ENCODE assay signal across 1 cellular context in genomic region chr3:196127308-196128040, GRCh38.
A peak's percentile ranks its signal among the peaks of the same experiment; 100 is the strongest.
TF ChIP-seq lines count a peak whose summit lies in the region.

No MANE protein-coding gene starts in this region.

TF ChIP-seq in K562, 482 proteins besides CTCF, POLR2A, EP300 and RAD21 (continued from another document and continues in another):
- TF ChIP-seq CHD2 (IDR thresholded peaks at IDR 0.05; ENCODE audit: low read depth, low read length) (no peak), MTA1 (IDR thresholded peaks at IDR 0.05; ENCODE audit: borderline replicate concordance) (peak; percentile 87), CHD4 (IDR thresholded peaks at IDR 0.05; ENCODE audit: insufficient read depth, insufficient replicate concordance, low read depth, low read length, poor library complexity, severe bottlenecking) (no peak), BACH1 (tag; IDR thresholded peaks at IDR 0.05) (no peak), MAFF (IDR thresholded peaks at IDR 0.05; ENCODE audit: low read length) (no peak), NR2F6 (CRISPR knock-in tag; IDR thresholded peaks at IDR 0.05) (no peak), U2AF2 (optimal IDR thresholded peaks at IDR 0.05; ENCODE audit: low read depth, low read length) (no peak), POU5F1 (IDR thresholded peaks at IDR 0.05; ENCODE audit: borderline replicate concordance, low read depth, low read length, partially characterized antibody) (no peak), ZNF277 (CRISPR knock-in tag; IDR thresholded peaks at IDR 0.05; ENCODE audit: borderline replicate concordance) (no peak), ELK1 (CRISPR knock-in tag; IDR thresholded peaks at IDR 0.05) (no peak), KDM2B (CRISPR knock-in tag; IDR thresholded peaks at IDR 0.05) (no peak), FOXA1 (IDR thresholded peaks at IDR 0.05; ENCODE audit: borderline replicate concordance) (no peak; the same call in 1 of the 2 replicates), SREBF1 (IDR thresholded peaks at IDR 0.05; ENCODE audit: borderline replicate concordance, low read depth, low read length) (no peak), HEY1 (CRISPR knock-in tag; IDR thresholded peaks at IDR 0.05; ENCODE audit: borderline replicate concordance) (no peak), GABPA (tag; conservative IDR thresholded peaks at IDR 0.05; ENCODE audit: low read depth) (peak; percentile 58), ERF (CRISPR knock-in tag; IDR thresholded peaks at IDR 0.05) (no peak), POLR3A (IDR thresholded peaks at IDR 0.05; ENCODE audit: borderline replicate concordance, extremely low read depth, insufficient read depth, insufficient read length) (no peak), GATAD2B (IDR thresholded peaks at IDR 0.05; ENCODE audit: borderline replicate concordance) (peak; percentile 33; the same call in 1 of the 2 replicates), SOX6 (IDR thresholded peaks at IDR 0.05) (peak; percentile 82), TOE1 (IDR thresholded peaks at IDR 0.05; ENCODE audit: borderline replicate concordance) (no peak), TOE1 (CRISPR knock-in tag; IDR thresholded peaks at IDR 0.05; ENCODE audit: borderline replicate concordance, low read depth) (no peak), MAFG (tag; conservative IDR thresholded peaks at IDR 0.05) (no peak), STAG1 (CRISPR knock-in tag; IDR thresholded peaks at IDR 0.05; ENCODE audit: borderline replicate concordance) (no peak), NRF1 (conservative IDR thresholded peaks at IDR 0.05 in 1 of 2, IDR thresholded peaks at IDR 0.05 in 1 of 2) (peak in 1 of 2 experiments; percentile 34; a peak in 1 of 4 replicates), ZNF584 (CRISPR knock-in tag; IDR thresholded peaks at IDR 0.05; ENCODE audit: low read depth) (no peak; the same call in 1 of the 2 replicates), SRF (CRISPR knock-in tag; IDR thresholded peaks at IDR 0.05) (peak in 1 of 2 experiments; percentile 95; a peak in 2 of 4 replicates), ZNF280B (CRISPR knock-in tag; IDR thresholded peaks at IDR 0.05) (no peak), MYNN (IDR thresholded peaks at IDR 0.05) (peak; percentile 52; the same call in 1 of the 2 replicates), MYNN (CRISPR knock-in tag; IDR thresholded peaks at IDR 0.05) (no peak), MBD1 (CRISPR knock-in tag; IDR thresholded peaks at IDR 0.05) (no peak), SIN3A (IDR thresholded peaks at IDR 0.05; ENCODE audit: borderline replicate concordance in 2 of 2, control insufficient read depth in 1 of 2, low read depth in 2 of 2, low read length in 2 of 2) (no peak; a peak in 1 of 4 replicates), DLX4 (CRISPR knock-in tag; IDR thresholded peaks at IDR 0.05) (no peak), GTF2A2 (tag; IDR thresholded peaks at IDR 0.05) (no peak), ATF7 (IDR thresholded peaks at IDR 0.05) (peak; percentile 69; the same call in 1 of the 2 replicates), KAT8 (IDR thresholded peaks at IDR 0.05; ENCODE audit: low read depth) (no peak), KLF16 (IDR thresholded peaks at IDR 0.05) (peak; percentile 65)
- TF ChIP-seq, protein P1, sequence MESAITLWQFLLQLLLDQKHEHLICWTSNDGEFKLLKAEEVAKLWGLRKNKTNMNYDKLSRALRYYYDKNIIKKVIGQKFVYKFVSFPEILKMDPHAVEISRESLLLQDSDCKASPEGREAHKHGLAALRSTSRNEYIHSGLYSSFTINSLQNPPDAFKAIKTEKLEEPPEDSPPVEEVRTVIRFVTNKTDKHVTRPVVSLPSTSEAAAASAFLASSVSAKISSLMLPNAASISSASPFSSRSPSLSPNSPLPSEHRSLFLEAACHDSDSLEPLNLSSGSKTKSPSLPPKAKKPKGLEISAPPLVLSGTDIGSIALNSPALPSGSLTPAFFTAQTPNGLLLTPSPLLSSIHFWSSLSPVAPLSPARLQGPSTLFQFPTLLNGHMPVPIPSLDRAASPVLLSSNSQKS (CRISPR knock-in tag; IDR thresholded peaks at IDR 0.05), result no peak
- TF ChIP-seq, protein P2, sequence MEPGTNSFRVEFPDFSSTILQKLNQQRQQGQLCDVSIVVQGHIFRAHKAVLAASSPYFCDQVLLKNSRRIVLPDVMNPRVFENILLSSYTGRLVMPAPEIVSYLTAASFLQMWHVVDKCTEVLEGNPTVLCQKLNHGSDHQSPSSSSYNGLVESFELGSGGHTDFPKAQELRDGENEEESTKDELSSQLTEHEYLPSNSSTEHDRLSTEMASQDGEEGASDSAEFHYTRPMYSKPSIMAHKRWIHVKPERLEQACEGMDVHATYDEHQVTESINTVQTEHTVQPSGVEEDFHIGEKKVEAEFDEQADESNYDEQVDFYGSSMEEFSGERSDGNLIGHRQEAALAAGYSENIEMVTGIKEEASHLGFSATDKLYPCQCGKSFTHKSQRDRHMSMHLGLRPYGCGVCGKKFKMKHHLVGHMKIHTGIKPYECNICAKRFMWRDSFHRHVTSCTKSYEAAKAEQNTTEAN (CRISPR knock-in tag; IDR thresholded peaks at IDR 0.05), result 0 out of 2 replicates have a peak, but pooled peaks have one; percentile 49
- TF ChIP-seq, protein P3, sequence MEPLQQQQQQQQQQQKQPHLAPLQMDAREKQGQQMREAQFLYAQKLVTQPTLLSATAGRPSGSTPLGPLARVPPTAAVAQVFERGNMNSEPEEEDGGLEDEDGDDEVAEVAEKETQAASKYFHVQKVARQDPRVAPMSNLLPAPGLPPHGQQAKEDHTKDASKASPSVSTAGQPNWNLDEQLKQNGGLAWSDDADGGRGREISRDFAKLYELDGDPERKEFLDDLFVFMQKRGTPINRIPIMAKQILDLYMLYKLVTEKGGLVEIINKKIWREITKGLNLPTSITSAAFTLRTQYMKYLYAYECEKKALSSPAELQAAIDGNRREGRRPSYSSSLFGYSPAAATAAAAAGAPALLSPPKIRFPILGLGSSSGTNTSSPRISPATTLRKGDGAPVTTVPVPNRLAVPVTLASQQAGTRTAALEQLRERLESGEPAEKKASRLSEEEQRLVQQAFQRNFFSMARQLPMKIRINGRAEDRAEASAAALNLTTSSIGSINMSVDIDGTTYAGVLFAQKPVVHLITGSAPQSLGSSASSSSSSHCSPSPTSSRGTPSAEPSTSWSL (CRISPR knock-in tag; IDR thresholded peaks at IDR 0.05; ENCODE audit: borderline replicate concordance), result no peak
- TF ChIP-seq, protein P4, sequence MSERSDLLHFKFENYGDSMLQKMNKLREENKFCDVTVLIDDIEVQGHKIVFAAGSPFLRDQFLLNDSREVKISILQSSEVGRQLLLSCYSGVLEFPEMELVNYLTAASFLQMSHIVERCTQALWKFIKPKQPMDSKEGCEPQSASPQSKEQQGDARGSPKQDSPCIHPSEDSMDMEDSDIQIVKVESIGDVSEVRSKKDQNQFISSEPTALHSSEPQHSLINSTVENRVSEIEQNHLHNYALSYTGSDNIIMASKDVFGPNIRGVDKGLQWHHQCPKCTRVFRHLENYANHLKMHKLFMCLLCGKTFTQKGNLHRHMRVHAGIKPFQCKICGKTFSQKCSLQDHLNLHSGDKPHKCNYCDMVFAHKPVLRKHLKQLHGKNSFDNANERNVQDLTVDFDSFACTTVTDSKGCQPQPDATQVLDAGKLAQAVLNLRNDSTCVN (CRISPR knock-in tag; IDR thresholded peaks at IDR 0.05), result no peak
- TF ChIP-seq, protein P5, sequence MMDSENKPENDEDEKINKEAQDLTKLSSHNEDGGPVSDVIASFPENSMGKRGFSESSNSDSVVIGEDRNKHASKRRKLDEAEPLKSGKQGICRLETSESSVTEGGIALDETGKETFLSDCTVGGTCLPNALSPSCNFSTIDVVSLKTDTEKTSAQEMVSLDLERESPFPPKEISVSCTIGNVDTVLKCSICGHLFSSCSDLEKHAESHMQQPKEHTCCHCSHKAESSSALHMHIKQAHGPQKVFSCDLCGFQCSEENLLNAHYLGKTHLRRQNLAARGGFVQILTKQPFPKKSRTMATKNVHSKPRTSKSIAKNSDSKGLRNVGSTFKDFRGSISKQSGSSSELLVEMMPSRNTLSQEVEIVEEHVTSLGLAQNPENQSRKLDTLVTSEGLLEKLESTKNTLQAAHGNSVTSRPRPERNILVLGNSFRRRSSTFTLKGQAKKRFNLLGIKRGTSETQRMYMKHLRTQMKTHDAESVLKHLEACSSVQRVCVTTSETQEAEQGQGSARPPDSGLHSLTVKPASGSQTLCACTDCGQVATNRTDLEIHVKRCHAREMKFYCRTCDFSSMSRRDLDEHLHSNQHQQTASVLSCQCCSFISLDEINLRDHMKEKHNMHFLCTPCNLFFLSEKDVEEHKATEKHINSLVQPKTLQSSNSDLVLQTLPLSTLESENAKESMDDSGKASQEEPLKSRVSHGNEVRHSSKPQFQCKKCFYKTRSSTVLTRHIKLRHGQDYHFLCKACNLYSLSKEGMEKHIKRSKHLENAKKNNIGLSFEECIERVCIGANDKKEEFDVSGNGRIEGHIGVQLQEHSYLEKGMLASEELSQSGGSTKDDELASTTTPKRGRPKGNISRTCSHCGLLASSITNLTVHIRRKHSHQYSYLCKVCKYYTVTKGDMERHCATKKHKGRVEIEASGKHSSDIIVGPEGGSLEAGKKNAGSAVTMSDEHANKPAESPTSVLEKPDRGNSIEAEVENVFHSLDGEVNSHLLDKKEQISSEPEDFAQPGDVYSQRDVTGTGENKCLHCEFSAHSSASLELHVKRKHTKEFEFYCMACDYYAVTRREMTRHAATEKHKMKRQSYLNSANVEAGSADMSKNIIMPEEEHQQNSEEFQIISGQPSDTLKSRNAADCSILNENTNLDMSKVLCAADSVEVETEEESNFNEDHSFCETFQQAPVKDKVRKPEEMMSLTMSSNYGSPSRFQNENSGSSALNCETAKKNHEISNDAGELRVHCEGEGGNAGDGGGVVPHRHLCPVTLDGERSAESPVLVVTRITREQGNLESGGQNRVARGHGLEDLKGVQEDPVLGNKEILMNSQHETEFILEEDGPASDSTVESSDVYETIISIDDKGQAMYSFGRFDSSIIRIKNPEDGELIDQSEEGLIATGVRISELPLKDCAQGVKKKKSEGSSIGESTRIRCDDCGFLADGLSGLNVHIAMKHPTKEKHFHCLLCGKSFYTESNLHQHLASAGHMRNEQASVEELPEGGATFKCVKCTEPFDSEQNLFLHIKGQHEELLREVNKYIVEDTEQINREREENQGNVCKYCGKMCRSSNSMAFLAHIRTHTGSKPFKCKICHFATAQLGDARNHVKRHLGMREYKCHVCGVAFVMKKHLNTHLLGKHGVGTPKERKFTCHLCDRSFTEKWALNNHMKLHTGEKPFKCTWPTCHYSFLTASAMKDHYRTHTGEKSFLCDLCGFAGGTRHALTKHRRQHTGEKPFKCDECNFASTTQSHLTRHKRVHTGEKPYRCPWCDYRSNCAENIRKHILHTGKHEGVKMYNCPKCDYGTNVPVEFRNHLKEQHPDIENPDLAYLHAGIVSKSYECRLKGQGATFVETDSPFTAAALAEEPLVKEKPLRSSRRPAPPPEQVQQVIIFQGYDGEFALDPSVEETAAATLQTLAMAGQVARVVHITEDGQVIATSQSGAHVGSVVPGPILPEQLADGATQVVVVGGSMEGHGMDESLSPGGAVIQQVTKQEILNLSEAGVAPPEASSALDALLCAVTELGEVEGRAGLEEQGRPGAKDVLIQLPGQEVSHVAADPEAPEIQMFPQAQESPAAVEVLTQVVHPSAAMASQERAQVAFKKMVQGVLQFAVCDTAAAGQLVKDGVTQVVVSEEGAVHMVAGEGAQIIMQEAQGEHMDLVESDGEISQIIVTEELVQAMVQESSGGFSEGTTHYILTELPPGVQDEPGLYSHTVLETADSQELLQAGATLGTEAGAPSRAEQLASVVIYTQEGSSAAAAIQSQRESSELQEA (IDR thresholded peaks at IDR 0.05; ENCODE audit: low read depth), result no peak
